ENCODE assay signal across 1 cellular context in genomic region chr16:89343501-89344291, GRCh38.
TF ChIP-seq lines count a peak whose summit lies in the region.

No MANE protein-coding gene starts in this region.

TF ChIP-seq in WTC11, 78 proteins besides CTCF, POLR2A, EP300 and RAD21 (continued from another document):
- TF ChIP-seq HMGXB4 (CRISPR knock-in tag; IDR thresholded peaks at IDR 0.05): no peak
- TF ChIP-seq ZNF396 (CRISPR knock-in tag; IDR thresholded peaks at IDR 0.05; ENCODE audit: borderline replicate concordance): no peak
TF ChIP-seq in WTC11: peak in this region for 0.
